Comparison of ENCODE assay signal across 8 cellular contexts in the genomic region with DNA sequence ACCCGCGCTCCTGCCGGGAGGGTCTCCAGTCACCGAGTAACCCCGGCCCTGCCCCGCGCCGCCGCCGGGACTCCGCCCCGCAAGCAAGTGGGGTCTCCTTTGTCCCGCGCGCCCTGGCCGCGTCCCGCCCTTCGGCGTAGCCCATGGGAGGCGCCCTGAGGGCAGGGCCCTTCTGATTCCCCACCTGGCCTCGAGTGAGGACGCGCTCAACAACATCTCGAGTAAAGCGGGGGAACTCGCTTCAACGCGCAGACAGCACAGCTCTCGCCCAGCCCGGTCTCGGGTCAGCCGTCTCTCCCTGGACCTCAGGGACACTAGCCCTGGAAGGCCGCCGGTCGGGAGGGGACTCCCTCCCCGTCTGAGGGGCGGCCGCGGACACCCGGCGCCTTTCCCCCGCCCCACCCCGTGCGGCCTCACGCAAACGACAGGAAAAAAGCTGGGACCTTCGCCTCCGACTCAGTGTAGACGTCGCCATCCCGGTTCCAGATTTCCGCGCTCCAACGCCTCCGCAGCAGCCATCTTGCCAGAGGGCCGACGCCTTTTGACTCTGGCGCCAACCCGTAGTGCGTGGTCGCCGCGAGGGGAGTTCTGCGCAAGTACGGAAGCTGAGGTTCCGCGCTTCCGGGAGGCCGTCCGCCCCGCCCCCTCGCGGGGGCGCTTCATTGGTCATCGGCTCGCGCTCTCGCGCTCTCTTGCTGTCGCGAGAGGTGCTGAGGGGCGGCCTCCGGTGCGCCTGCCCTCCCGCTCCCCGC. TPM values are rescaled to one million over a fixed set of nuclear protein-coding genes. Genes with fewer than 3 reads are reported as not detected.
DNase-seq lines count a peak whose midpoint lies in the region; ATAC-seq, FAIRE-seq and TF ChIP-seq lines count a peak whose summit lies in the region.

No MANE protein-coding gene starts in this region.

- no peaks in the 10 kb centered on the region for H3K9me3 ChIP-seq in DOHH2 (ENCODE audit: control insufficient read depth, insufficient read depth, low read length)
- H3K9me3 ChIP-seq in naive thymus-derived CD4-positive, alpha-beta T cell (ENCODE audit: control insufficient read depth in 2 of 3, low read length in 3 of 3): no peaks in the 10 kb centered on the region

- H3K79me2 ChIP-seq in DOHH2 (ENCODE audit: control insufficient read depth, low read length) (peaks cover 96% of the 10 kb centered on the region), GM23338 (replicated peaks; ENCODE audit: insufficient read depth) (peaks cover 95% of the 10 kb centered on the region)

- no peaks in the 10 kb centered on the region for H3F3A ChIP-seq in DOHH2 (ENCODE audit: control insufficient read depth, insufficient read depth)
- H3F3A ChIP-seq in GM23338 (replicated peaks; ENCODE audit: low read depth): peaks cover 54% of the 10 kb centered on the region

- no peak overlapping the region for H2AFZ ChIP-seq in GM23338

- H3K9me2 ChIP-seq in DOHH2 (replicated peaks; ENCODE audit: control insufficient read depth, low read length): no peaks in the 10 kb centered on the region
- no peaks in the 10 kb centered on the region for H3K9me2 ChIP-seq in GM23338 (ENCODE audit: insufficient read depth)

- peaks cover 3% of the 10 kb centered on the region; the same call in 1 of the 3 replicates for H3K9me3 Mint-ChIP-seq in GM23338
- no peaks in the 10 kb centered on the region for H3K9me3 Mint-ChIP-seq in activated T-helper 1 cell treated with anti-CD3 and anti-CD28 coated beads, Interleukin-12 subunit alpha, Interleukin-12 subunit beta, Interleukin-2, Interleukin-4 antibody, amounts not matched to agents 30 ng/mL and 10 ng/mL and 1 ng/mL, durations not matched to agents 14 hours and 24 hours and 36 hours
- no peaks in the 10 kb centered on the region for H3K9me3 Mint-ChIP-seq in naive thymus-derived CD4-positive, alpha-beta T cell
- H3K9me3 Mint-ChIP-seq in stimulated activated effector memory CD8-positive, alpha-beta T cell treated with anti-CD3 and anti-CD28 coated beads, Interleukin-12 subunit alpha, Interleukin-12 subunit beta, amount 100 ng/mL, for 72 hours: no peaks in the 10 kb centered on the region

- no peak overlapping the region; the same call in 2 of the 3 replicates for H3K4me3 Mint-ChIP-seq in GM23338
- peak overlapping the region; percentile 88 for H3K4me3 Mint-ChIP-seq in activated T-helper 1 cell treated with anti-CD3 and anti-CD28 coated beads, Interleukin-12 subunit alpha, Interleukin-12 subunit beta, Interleukin-2, Interleukin-4 antibody, amounts not matched to agents 30 ng/mL and 10 ng/mL and 1 ng/mL, durations not matched to agents 14 hours and 24 hours and 36 hours
- H3K4me3 Mint-ChIP-seq in naive thymus-derived CD4-positive, alpha-beta T cell: peak overlapping the region in 6 of 10 donors; percentile 94 to 98 (median 96)
- no peak overlapping the region for H3K4me3 Mint-ChIP-seq in stimulated activated effector memory CD8-positive, alpha-beta T cell treated with anti-CD3 and anti-CD28 coated beads, Interleukin-12 subunit alpha, Interleukin-12 subunit beta, amount 100 ng/mL, for 72 hours

- intact Hi-C loops in activated T-helper 1 cell treated with anti-CD3 and anti-CD28 coated beads, Interleukin-12 subunit alpha, Interleukin-12 subunit beta, Interleukin-2, Interleukin-4 antibody, amounts not matched to agents 30 ng/mL and 10 ng/mL and 1 ng/mL, durations not matched to agents 14 hours and 24 hours and 36 hours (cut with micrococcal nuclease): loop anchor here (1.0 to 10.0 kb wide), 9 partner anchors 8 to 635 kb away; a partner anchor contains a TSS
- intact Hi-C loops in naive thymus-derived CD4-positive, alpha-beta T cell (cut with micrococcal nuclease): loop anchor here (1.0 to 5.0 kb wide), 10 partner anchors 8 to 815 kb away; a partner anchor contains a TSS

- peaks cover 53% of the 10 kb centered on the region for H3K4me1 ChIP-seq in DOHH2 (ENCODE audit: control insufficient read depth, low read length)
- peaks cover 59% of the 10 kb centered on the region for H3K4me1 ChIP-seq in GM23338 (ENCODE audit: insufficient read depth)
- peaks cover 34 to 37% of the 10 kb centered on the region in 2 donors for H3K4me1 ChIP-seq in naive thymus-derived CD4-positive, alpha-beta T cell (ENCODE audit: control insufficient read depth in 2 of 2, insufficient read depth in 2 of 2, low read length in 2 of 2)

- TF ChIP-seq CTCF in DOHH2 (IDR thresholded peaks at IDR 0.05; ENCODE audit: low read depth, low read length, poor library complexity, severe bottlenecking) (no peak), GM23338 (conservative IDR thresholded peaks at IDR 0.05; ENCODE audit: low read depth in 2 of 2) (no peak)

- H3K27ac Mint-ChIP-seq in GM23338: peak overlapping the region; percentile 98
- H3K27ac Mint-ChIP-seq in activated T-helper 1 cell treated with anti-CD3 and anti-CD28 coated beads, Interleukin-12 subunit alpha, Interleukin-12 subunit beta, Interleukin-2, Interleukin-4 antibody, amounts not matched to agents 30 ng/mL and 10 ng/mL and 1 ng/mL, durations not matched to agents 14 hours and 24 hours and 36 hours: peak overlapping the region; percentile 98
- H3K27ac Mint-ChIP-seq in naive thymus-derived CD4-positive, alpha-beta T cell: peak overlapping the region; percentile 88 to 98 (median 95)
- H3K27ac Mint-ChIP-seq in stimulated activated effector memory CD8-positive, alpha-beta T cell treated with anti-CD3 and anti-CD28 coated beads, Interleukin-12 subunit alpha, Interleukin-12 subunit beta, amount 100 ng/mL, for 72 hours: peak overlapping the region; percentile 98

- H4K20me1 ChIP-seq in DOHH2 (ENCODE audit: control insufficient read depth, insufficient read depth, low read depth, low read length): peaks cover 15% of the 10 kb centered on the region; the same call in 1 of the 2 replicates
- H4K20me1 ChIP-seq in GM23338 (replicated peaks; ENCODE audit: insufficient read depth): peaks cover 72% of the 10 kb centered on the region

- peak overlapping the region; percentile 63 for H3K27ac ChIP-seq in DOHH2 (ENCODE audit: low read depth, low read length)
- peak overlapping the region; percentile 94 for H3K27ac ChIP-seq in GM23338 (ENCODE audit: low read depth)
- H3K27ac ChIP-seq in naive thymus-derived CD4-positive, alpha-beta T cell (ENCODE audit: low read depth, low read length): peak overlapping the region; percentile 97

- FAIRE-seq in RCC 7860 (lab: Jason Lieb, UNC): no peak

- H3K4me2 ChIP-seq in DOHH2 (ENCODE audit: low read length): peak overlapping the region; percentile 84
- H3K4me2 ChIP-seq in GM23338: peak overlapping the region; percentile 97

- peak; percentile 96 for DNase-seq in GM23338 (ENCODE audit: low spot score)
- DNase-seq in Kasumi-1 (lab: John Stamatoyannopoulos, UW): peak; percentile 90 to 95
- peak; percentile 93 for DNase-seq in RCC 7860 (ENCODE audit: low spot score)
- peak; percentile 96 for DNase-seq in activated T-helper 1 cell treated with anti-CD3 and anti-CD28 coated beads, Interleukin-12 subunit alpha, Interleukin-12 subunit beta, Interleukin-2, Interleukin-4 antibody, amounts not matched to agents 30 ng/mL and 10 ng/mL and 1 ng/mL, durations not matched to agents 14 hours and 24 hours and 36 hours (ENCODE audit: low spot score)
- DNase-seq in fibroblast of gingiva (ENCODE audit: low read depth): peak; percentile 96
- DNase-seq in naive thymus-derived CD4-positive, alpha-beta T cell: peak; percentile 96 to 98 (median 97)
- DNase-seq in stimulated activated effector memory CD8-positive, alpha-beta T cell treated with anti-CD3 and anti-CD28 coated beads, Interleukin-12 subunit alpha, Interleukin-12 subunit beta, amount 100 ng/mL, for 72 hours (ENCODE audit: low spot score in 2 of 2): peak; percentile 98

- POLR2A ChIA-PET in naive thymus-derived CD4-positive, alpha-beta T cell (lab: Charles Lee): interaction anchor here (0.6 to 7.0 kb wide), 13 partner anchors 8 to 165 kb away, joined by 3 to 84 read pairs (median 5); a partner anchor contains a TSS

- peaks cover 21% of the 10 kb centered on the region for H3K4me1 Mint-ChIP-seq in GM23338
- peaks cover 41% of the 10 kb centered on the region for H3K4me1 Mint-ChIP-seq in activated T-helper 1 cell treated with anti-CD3 and anti-CD28 coated beads, Interleukin-12 subunit alpha, Interleukin-12 subunit beta, Interleukin-2, Interleukin-4 antibody, amounts not matched to agents 30 ng/mL and 10 ng/mL and 1 ng/mL, durations not matched to agents 14 hours and 24 hours and 36 hours (ENCODE audit: low read depth)
- H3K4me1 Mint-ChIP-seq in naive thymus-derived CD4-positive, alpha-beta T cell: peaks cover 26 to 51% (median 40%) of the 10 kb centered on the region in 7 donors
- peaks cover 27% of the 10 kb centered on the region for H3K4me1 Mint-ChIP-seq in stimulated activated effector memory CD8-positive, alpha-beta T cell treated with anti-CD3 and anti-CD28 coated beads, Interleukin-12 subunit alpha, Interleukin-12 subunit beta, amount 100 ng/mL, for 72 hours

- H3K27me3 ChIP-seq in DOHH2 (ENCODE audit: control insufficient read depth, low read length) (no peaks in the 10 kb centered on the region), GM23338 (ENCODE audit: insufficient read depth) (no peaks in the 10 kb centered on the region)
- H3K27me3 ChIP-seq in naive thymus-derived CD4-positive, alpha-beta T cell (ENCODE audit: control insufficient read depth in 2 of 2, insufficient read depth in 2 of 2, low read length in 2 of 2): no peaks in the 10 kb centered on the region

- H3K36me3 ChIP-seq in DOHH2 (ENCODE audit: control insufficient read depth, low read length) (peaks cover 71% of the 10 kb centered on the region), GM23338 (ENCODE audit: insufficient read depth) (peaks cover 22% of the 10 kb centered on the region)
- peaks cover 0 to 41% (median 0%) of the 10 kb centered on the region in 3 experiments for H3K36me3 ChIP-seq in naive thymus-derived CD4-positive, alpha-beta T cell (ENCODE audit: control insufficient read depth in 2 of 3, insufficient read depth in 3 of 3, low read length in 3 of 3)

- peaks cover 11% of the 10 kb centered on the region for H3K27me3 Mint-ChIP-seq in GM23338 (ENCODE audit: insufficient read depth, low read depth, poor library complexity)
- no peaks in the 10 kb centered on the region for H3K27me3 Mint-ChIP-seq in activated T-helper 1 cell treated with anti-CD3 and anti-CD28 coated beads, Interleukin-12 subunit alpha, Interleukin-12 subunit beta, Interleukin-2, Interleukin-4 antibody, amounts not matched to agents 30 ng/mL and 10 ng/mL and 1 ng/mL, durations not matched to agents 14 hours and 24 hours and 36 hours (ENCODE audit: insufficient read depth)
- H3K27me3 Mint-ChIP-seq in naive thymus-derived CD4-positive, alpha-beta T cell: no peaks in the 10 kb centered on the region

- H3K4me3 ChIP-seq in DOHH2 (ENCODE audit: low read length): peak overlapping the region; percentile 94
- peak overlapping the region; percentile 100 for H3K4me3 ChIP-seq in GM23338
- peak overlapping the region; percentile 94 for H3K4me3 ChIP-seq in naive thymus-derived CD4-positive, alpha-beta T cell (ENCODE audit: low read length)

- peaks cover 27% of the 10 kb centered on the region for H3K36me3 Mint-ChIP-seq in GM23338 (ENCODE audit: low read depth)
- peaks cover 27% of the 10 kb centered on the region for H3K36me3 Mint-ChIP-seq in activated T-helper 1 cell treated with anti-CD3 and anti-CD28 coated beads, Interleukin-12 subunit alpha, Interleukin-12 subunit beta, Interleukin-2, Interleukin-4 antibody, amounts not matched to agents 30 ng/mL and 10 ng/mL and 1 ng/mL, durations not matched to agents 14 hours and 24 hours and 36 hours (ENCODE audit: low read depth)
- peaks cover 0 to 11% (median 7%) of the 10 kb centered on the region in 5 donors for H3K36me3 Mint-ChIP-seq in naive thymus-derived CD4-positive, alpha-beta T cell
- peaks cover 42% of the 10 kb centered on the region for H3K36me3 Mint-ChIP-seq in stimulated activated effector memory CD8-positive, alpha-beta T cell treated with anti-CD3 and anti-CD28 coated beads, Interleukin-12 subunit alpha, Interleukin-12 subunit beta, amount 100 ng/mL, for 72 hours

- peak; percentile 83 for ATAC-seq in GM23338
- ATAC-seq in naive thymus-derived CD4-positive, alpha-beta T cell: peak; percentile 95
- ATAC-seq in stimulated activated effector memory CD8-positive, alpha-beta T cell treated with anti-CD3 and anti-CD28 coated beads, Interleukin-12 subunit alpha, Interleukin-12 subunit beta, amount 100 ng/mL, for 72 hours: peak; percentile 92

- CTCF ChIA-PET in naive thymus-derived CD4-positive, alpha-beta T cell (lab: Charles Lee): interaction anchor here (0.5 to 2.0 kb wide), 4 partner anchors 10 to 67 kb away, joined by 3 to 13 read pairs (median 5); no protein-coding TSS in a partner anchor

RNA-seq across cellular contexts. Expression of a gene that starts 0.4 kb away (rescaled TPM):
- 102 and 106 TPM in 2 replicates for total RNA-seq in GM23338 (2014; rRNA removed; shearing (Covaris generic))
- 41.7 and 41.8 TPM in 2 replicates for polyA plus RNA-seq in GM23338 (2016; fragmentation: Nextera tagmentation; extraction: Ambion mirVana)
- total RNA-seq in activated T-helper 1 cell treated with anti-CD3 and anti-CD28 coated beads, Interleukin-12 subunit alpha, Interleukin-12 subunit beta, Interleukin-2, Interleukin-4 antibody, amounts not matched to agents 30 ng/mL and 10 ng/mL and 1 ng/mL, durations not matched to agents 14 hours and 24 hours and 36 hours: 52.5 and 55.3 TPM in 2 replicates
- total RNA-seq in naive thymus-derived CD4-positive, alpha-beta T cell: 10 to 100 TPM; 32.1 to 48.0 (median 40.7) TPM
- 10 to 100 TPM; 19.6 to 22.9 TPM for polyA plus RNA-seq in naive thymus-derived CD4-positive, alpha-beta T cell

RNA-seq across cellular contexts. Expression of a gene that starts 11.2 kb away (rescaled TPM):
- total RNA-seq in GM23338 (2014; rRNA removed; shearing (Covaris generic)): 147 and 162 TPM in 2 replicates
- 61.5 and 72.4 TPM in 2 replicates for polyA plus RNA-seq in GM23338 (2016; fragmentation: Nextera tagmentation; extraction: Ambion mirVana)
- 60.5 and 60.8 TPM in 2 replicates for total RNA-seq in activated T-helper 1 cell treated with anti-CD3 and anti-CD28 coated beads, Interleukin-12 subunit alpha, Interleukin-12 subunit beta, Interleukin-2, Interleukin-4 antibody, amounts not matched to agents 30 ng/mL and 10 ng/mL and 1 ng/mL, durations not matched to agents 14 hours and 24 hours and 36 hours
- total RNA-seq in naive thymus-derived CD4-positive, alpha-beta T cell: 100 to 1,000 TPM in 2 of 5 experiments, 10 to 100 TPM in 3; 66.1 to 139 (median 77.4) TPM
- 10 to 100 TPM; 36.6 to 58.4 TPM for polyA plus RNA-seq in naive thymus-derived CD4-positive, alpha-beta T cell

RNA-seq across cellular contexts. Expression of a gene that starts 15.0 kb away (rescaled TPM):
- total RNA-seq in GM23338 (2014; rRNA removed; shearing (Covaris generic)): 24.2 and 32.0 TPM in 2 replicates
- 36.1 and 39.3 TPM in 2 replicates for polyA plus RNA-seq in GM23338 (2016; fragmentation: Nextera tagmentation; extraction: Ambion mirVana)
- 7.6 and 8.6 TPM in 2 replicates for total RNA-seq in activated T-helper 1 cell treated with anti-CD3 and anti-CD28 coated beads, Interleukin-12 subunit alpha, Interleukin-12 subunit beta, Interleukin-2, Interleukin-4 antibody, amounts not matched to agents 30 ng/mL and 10 ng/mL and 1 ng/mL, durations not matched to agents 14 hours and 24 hours and 36 hours
- 10 to 100 TPM in 1 of 5 experiments, 1 to 10 TPM in 4; 3.4 to 12.6 (median 5.6) TPM for total RNA-seq in naive thymus-derived CD4-positive, alpha-beta T cell
- under 1 TPM; 0.44 to 0.63 TPM for polyA plus RNA-seq in naive thymus-derived CD4-positive, alpha-beta T cell

Comparison
In these comparisons a context has a peak if more than half of its experiments do, and no peak if none do; other contexts are left out.
1. Peak in every context shown above with its lines: DNase-seq, ATAC-seq, H3K4me3 ChIP-seq and H3K27ac ChIP-seq.
2. H3K4me3 Mint-ChIP-seq: peak in activated T-helper 1 cell treated with anti-CD3 and anti-CD28 coated beads, Interleukin-12 subunit alpha, Interleukin-12 subunit beta, Interleukin-2, Interleukin-4 antibody, amounts not matched to agents 30 ng/mL and 10 ng/mL and 1 ng/mL, durations not matched to agents 14 hours and 24 hours and 36 hours (single experiment) and naive thymus-derived CD4-positive, alpha-beta T cell (6 of 10); none in GM23338 (single experiment) and stimulated activated effector memory CD8-positive, alpha-beta T cell treated with anti-CD3 and anti-CD28 coated beads, Interleukin-12 subunit alpha, Interleukin-12 subunit beta, amount 100 ng/mL, for 72 hours (single experiment).